Comparison of ENCODE assay signal across 19 cellular contexts in genomic region chr7:98213296-98213873, GRCh38. TPM values are rescaled to one million over a fixed set of nuclear protein-coding genes. Genes with fewer than 3 reads are reported as not detected.
DNase-seq lines count a peak whose midpoint lies in the region; ATAC-seq, FAIRE-seq and TF ChIP-seq lines count a peak whose summit lies in the region.
"Had no signal": no experiment of that assay in that cellular context is flagged by ENCODE, and none has a peak within 500 bp of the region (broad histone marks: within the 10 kb centered on the region; RNA-seq: fewer than 3 reads in every experiment).

No MANE protein-coding gene starts in this region.

- no peak overlapping the region for H3K4me3 Mint-ChIP-seq in natural killer cell
- H3K4me3 Mint-ChIP-seq: activated naive CD8-positive, alpha-beta T cell treated with anti-CD3 and anti-CD28 coated beads for 36 hours had no signal

- DNase-seq in D341Med (ENCODE audit: low spot score) (peak; percentile 27), PC-3 (no peak), kidney (peak; percentile 30), sigmoid colon (peak; percentile 56), NCI-H2081 (lab: John Stamatoyannopoulos, UW) (no peak), natural killer cell (no peak), hepatic stellate cell (ENCODE audit: low spot score) (no peak)
- no peak for DNase-seq in activated T-cell treated with anti-CD3 and anti-CD28 coated beads, Interleukin-2, amount 50 U/mL, for 48 hours
- DNase-seq: activated CD4-positive, alpha-beta T cell treated with anti-CD3 and anti-CD28 coated beads for 1 hour; activated naive CD8-positive, alpha-beta T cell treated with anti-CD3 and anti-CD28 coated beads for 36 hours; DMS79; NCI-H524; RPMI8226 had no signal

- H3K9me2 ChIP-seq in PC-3 (replicated peaks; ENCODE audit: low read length) = no peaks in the 10 kb centered on the region

- H3K4me1 Mint-ChIP-seq in natural killer cell = peaks cover 3 to 9% of the 10 kb centered on the region in 2 donors

- H3K4me3 ChIP-seq in PC-3 (ENCODE audit: low read length) (no peak overlapping the region), kidney (ENCODE audit: low read length in 2 of 2) (no peak overlapping the region), sigmoid colon (no peak overlapping the region)
- H3K4me3 ChIP-seq: mucosa of descending colon had no signal

- TF ChIP-seq POLR2A in sigmoid colon (IDR thresholded peaks at IDR 0.05) = no peak

- TF ChIP-seq EP300 in sigmoid colon (IDR thresholded peaks at IDR 0.05) = no peak

- no peak for TF ChIP-seq CTCF in PC-3 (conservative IDR thresholded peaks at IDR 0.05; ENCODE audit: low read depth, low read length)
- no peak for TF ChIP-seq CTCF in kidney (IDR thresholded peaks at IDR 0.05; ENCODE audit: borderline replicate concordance, extremely low read depth, insufficient read depth)
- no peak for TF ChIP-seq CTCF in sigmoid colon (IDR thresholded peaks at IDR 0.05)
- no peak for TF ChIP-seq CTCF in natural killer cell (IDR thresholded peaks at IDR 0.05)

- H3K9ac ChIP-seq in PC-3 (ENCODE audit: low read length) = no peak overlapping the region
- H3K9ac ChIP-seq in kidney (ENCODE audit: low read length in 2 of 2) = no peak overlapping the region

- CTCF ChIA-PET in PC-3 (lab: Charles Lee) = no interaction called here

- no peaks in the 10 kb centered on the region for H3F3A ChIP-seq in PC-3 (ENCODE audit: low read length, unreplicated experiment)

- intact Hi-C loops in PC-3 (cut with micrococcal nuclease) (no loop called here), kidney (cut with DNase I) (no loop called here), sigmoid colon (cut with DNase I) (no loop called here), natural killer cell (cut with micrococcal nuclease) (no loop called here)

- no peak overlapping the region for H3K27ac ChIP-seq in PC-3 (ENCODE audit: low read length)
- no peak overlapping the region for H3K27ac ChIP-seq in kidney (ENCODE audit: low read depth in 2 of 2, low read length in 2 of 2)
- no peak overlapping the region for H3K27ac ChIP-seq in sigmoid colon
- H3K27ac ChIP-seq: neutrophil had no signal

- FAIRE-seq in kidney (lab: Jason Lieb, UNC) = no peak

- H3K27ac Mint-ChIP-seq in natural killer cell = no peak overlapping the region
- H3K27ac Mint-ChIP-seq: activated naive CD8-positive, alpha-beta T cell treated with anti-CD3 and anti-CD28 coated beads for 36 hours had no signal

- H3K9me3 Mint-ChIP-seq in natural killer cell = no peaks in the 10 kb centered on the region
- H3K9me3 Mint-ChIP-seq: activated naive CD8-positive, alpha-beta T cell treated with anti-CD3 and anti-CD28 coated beads for 36 hours; CD8-positive, alpha-beta memory T cell had no signal

- POLR2A ChIA-PET in PC-3 (lab: Charles Lee; ENCODE audit: unreplicated experiment) = no interaction called here

- H3K4me1 ChIP-seq in PC-3 (ENCODE audit: insufficient read depth, low read length) (no peaks in the 10 kb centered on the region), kidney (ENCODE audit: control insufficient read depth in 1 of 2, insufficient read depth in 1 of 2, low read depth in 1 of 2, low read length in 2 of 2) (no peaks in the 10 kb centered on the region), sigmoid colon (peaks cover 0 to 14% (median 7%) of the 10 kb centered on the region in 4 donors)

- no peaks in the 10 kb centered on the region for H3K36me3 ChIP-seq in PC-3 (ENCODE audit: low read depth, low read length)
- H3K36me3 ChIP-seq in kidney (ENCODE audit: control insufficient read depth in 1 of 2, insufficient read depth in 2 of 2, low read length in 2 of 2) = no peaks in the 10 kb centered on the region
- peaks cover 0 to 15% (median 8%) of the 10 kb centered on the region in 4 donors for H3K36me3 ChIP-seq in sigmoid colon

- BruUV-seq in PC-3 (replicated peaks; lab: Mats Ljungman, UMichigan) = TSS peak; percentile 21

- ATAC-seq in PC-3 = no peak
- no peak for ATAC-seq in natural killer cell
- ATAC-seq: HCT116 had no signal

- H3K79me2 ChIP-seq in PC-3 (ENCODE audit: low read length) = no peaks in the 10 kb centered on the region

- no peaks in the 10 kb centered on the region for H3K27me3 Mint-ChIP-seq in natural killer cell (ENCODE audit: low read depth in 2 of 2)
- H3K27me3 Mint-ChIP-seq: activated naive CD8-positive, alpha-beta T cell treated with anti-CD3 and anti-CD28 coated beads for 36 hours; CD8-positive, alpha-beta memory T cell had no signal

- no peaks in the 10 kb centered on the region for H4K20me1 ChIP-seq in PC-3 (ENCODE audit: low read length)

- no peak overlapping the region for H3K4me2 ChIP-seq in PC-3 (ENCODE audit: low read length)

- no peaks in the 10 kb centered on the region for H3K36me3 Mint-ChIP-seq in natural killer cell
- H3K36me3 Mint-ChIP-seq: activated naive CD8-positive, alpha-beta T cell treated with anti-CD3 and anti-CD28 coated beads for 36 hours had no signal

- WGBS in sigmoid colon, 2 donors = 87 to 89% methylated on average over 8 of the region's 8 CpGs

- no peak overlapping the region for H2AFZ ChIP-seq in PC-3 (ENCODE audit: low read length)

- no peaks in the 10 kb centered on the region for H3K9me3 ChIP-seq in PC-3 (ENCODE audit: low read length)
- no peaks in the 10 kb centered on the region for H3K9me3 ChIP-seq in kidney (ENCODE audit: control insufficient read depth in 1 of 2, low read length in 2 of 2)
- H3K9me3 ChIP-seq in sigmoid colon = no peaks in the 10 kb centered on the region
- H3K9me3 ChIP-seq: mucosa of descending colon, neutrophil had no signal

- no peaks in the 10 kb centered on the region for H3K27me3 ChIP-seq in PC-3 (ENCODE audit: low read length)
- H3K27me3 ChIP-seq in sigmoid colon = peaks cover 7 to 24% (median 12%) of the 10 kb centered on the region in 3 donors

RNA-seq across cellular contexts. Expression of gene BHLHA15, which starts 2.1 kb away (rescaled TPM):
- total RNA-seq in PC-3 (2014; rRNA removed) (12.0 and 13.9 TPM in 2 replicates), kidney (3.1 TPM), sigmoid colon (not detected), natural killer cell (1 to 10 TPM in 1 of 3 donors, not detected in 2; 3.3 TPM)
- polyA plus RNA-seq in kidney (ENCODE audit: insufficient read depth, low read depth, low replicate concordance) (not detected), sigmoid colon (1 to 10 TPM in 2 of 3 donors, not detected in 1; 1.2 to 1.4 TPM)
- total RNA-seq: CD8-positive, alpha-beta memory T cell; subcutaneous adipose tissue had no signal
- polyA plus RNA-seq: CD8-positive, alpha-beta memory T cell; fibroblast of lung had no signal

RNA-seq across cellular contexts. Expression of gene TECPR1, which starts 38.6 kb away (rescaled TPM):
- 9.4 and 11.5 TPM in 2 replicates for total RNA-seq in PC-3 (2014; rRNA removed)
- total RNA-seq in kidney = 39.5 TPM
- polyA plus RNA-seq in kidney (ENCODE audit: insufficient read depth, low read depth, low replicate concordance) = 5.1 TPM
- total RNA-seq in sigmoid colon = 10 to 100 TPM in 3 of 4 donors, 1 to 10 TPM in 1; 7.7 to 38.2 (median 18.2) TPM
- polyA plus RNA-seq in sigmoid colon = 10 to 100 TPM; 10.2 to 32.5 (median 12.6) TPM
- 10 to 100 TPM; 68.8 to 76.7 (median 70.3) TPM for total RNA-seq in natural killer cell

Comparison
In these comparisons a context has a peak if more than half of its experiments do, and no peak if none do; other contexts are left out.
1. DNase-seq: peak in D341Med (single experiment), kidney (single experiment) and sigmoid colon (single experiment); none in PC-3 (single experiment), NCI-H2081 (0 of 2), natural killer cell (single experiment), activated T-cell treated with anti-CD3 and anti-CD28 coated beads, Interleukin-2, amount 50 U/mL, for 48 hours (0 of 2) and hepatic stellate cell (single experiment).